Comparison of ENCODE assay signal across 3 cellular contexts in the genomic region with DNA sequence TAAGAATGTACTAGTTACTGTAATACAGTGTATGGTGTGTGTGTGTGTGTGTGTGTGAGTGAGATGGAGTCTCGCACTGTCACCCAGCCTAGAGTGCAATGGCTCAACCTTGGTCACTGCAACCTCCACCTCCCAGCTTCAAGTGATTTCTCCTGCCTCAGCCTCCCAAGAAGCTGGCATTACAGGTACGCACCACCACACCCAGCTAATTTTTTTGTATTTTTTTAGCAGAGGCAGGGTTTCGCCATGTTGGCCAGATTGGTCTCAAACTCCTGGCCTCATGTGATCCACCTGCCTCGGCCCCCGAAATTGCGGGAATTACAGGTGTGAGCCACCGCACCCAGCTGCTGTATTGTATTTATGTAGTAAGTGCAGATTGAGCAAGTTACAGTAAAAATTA.
TF ChIP-seq lines count a peak whose summit lies in the region.

No MANE protein-coding gene starts in this region.

TF ChIP-seq in SK-N-SH, 30 proteins besides CTCF, POLR2A, EP300 and RAD21:
- TF ChIP-seq GABPA (IDR thresholded peaks at IDR 0.05; ENCODE audit: low read depth) (no peak), RFX5 (IDR thresholded peaks at IDR 0.05; ENCODE audit: low read length) (no peak), POLR2AphosphoS5 (IDR thresholded peaks at IDR 0.05; ENCODE audit: low read depth, low read length) (no peak), RCOR1 (IDR thresholded peaks at IDR 0.05; ENCODE audit: low read length) (no peak), NRF1 (IDR thresholded peaks at IDR 0.05; ENCODE audit: low read depth, low read length) (no peak), TAF1 (IDR thresholded peaks at IDR 0.05; ENCODE audit: borderline replicate concordance, low read depth, low read length) (no peak), ZBTB33 (IDR thresholded peaks at IDR 0.05; ENCODE audit: borderline replicate concordance, low read depth) (no peak), CHD2 (IDR thresholded peaks at IDR 0.05; ENCODE audit: low read length, partially characterized antibody) (no peak)

TF ChIP-seq in SK-N-SH treated with all-trans-retinoic acid at 6 μM for 48 hours, 23 proteins besides CTCF, POLR2A, EP300 and RAD21:
- TF ChIP-seq SNAI2 (CRISPR knock-in tag; IDR thresholded peaks at IDR 0.05) (no peak), BACH2 (CRISPR knock-in tag; IDR thresholded peaks at IDR 0.05; ENCODE audit: borderline replicate concordance) (no peak), PATZ1 (CRISPR knock-in tag; IDR thresholded peaks at IDR 0.05; ENCODE audit: borderline replicate concordance) (no peak), TOX (CRISPR knock-in tag; IDR thresholded peaks at IDR 0.05; ENCODE audit: borderline replicate concordance) (no peak), TSHZ2 (CRISPR knock-in tag; IDR thresholded peaks at IDR 0.05) (no peak), CREB5 (CRISPR knock-in tag; IDR thresholded peaks at IDR 0.05; ENCODE audit: low read depth) (no peak), OSR1 (CRISPR knock-in tag; IDR thresholded peaks at IDR 0.05) (no peak), ESRRG (CRISPR knock-in tag; IDR thresholded peaks at IDR 0.05) (no peak), ZFP3 (CRISPR knock-in tag; IDR thresholded peaks at IDR 0.05) (no peak), ZNF8 (CRISPR knock-in tag; IDR thresholded peaks at IDR 0.05) (no peak)

TF ChIP-seq in HepG2, 621 proteins besides CTCF, POLR2A, EP300 and RAD21:
- TF ChIP-seq ZSCAN5A (CRISPR knock-in tag; IDR thresholded peaks at IDR 0.05; ENCODE audit: borderline replicate concordance) (no peak), ZBTB33 (CRISPR knock-in tag; IDR thresholded peaks at IDR 0.05) (no peak), FOXA3 (CRISPR knock-in tag; IDR thresholded peaks at IDR 0.05) (no peak), ZNF317 (CRISPR knock-in tag; IDR thresholded peaks at IDR 0.05) (no peak), MEIS2 (CRISPR knock-in tag; IDR thresholded peaks at IDR 0.05) (no peak), ZNF460 (CRISPR knock-in tag; IDR thresholded peaks at IDR 0.05; ENCODE audit: borderline replicate concordance) (peak; percentile 54; the same call in 1 of the 2 replicates), AKAP8 (CRISPR knock-in tag; IDR thresholded peaks at IDR 0.05) (no peak)
